Comparison of ENCODE assay signal across 29 cellular contexts in genomic region chr1:33017175-33017574, GRCh38.
"Had no signal": no experiment of that assay in that cellular context is flagged by ENCODE, and none has a peak within 500 bp of the region (broad histone marks: within the 10 kb centered on the region; RNA-seq: fewer than 3 reads in every experiment).

No MANE protein-coding gene starts in this region.

- H3K27ac ChIP-seq: body of pancreas, coronary artery, dorsolateral prefrontal cortex, foreskin keratinocyte, heart left ventricle had no signal

- H3K9me3 Mint-ChIP-seq: activated CD4-positive, alpha-beta T cell treated with anti-CD3 and anti-CD28 coated beads, Interleukin-2, amount 10 ng/mL, durations not matched to agents 24 days and 14 days; activated CD8-positive, alpha-beta T cell treated with anti-CD3 and anti-CD28 coated beads for 36 hours; activated T-cell treated with anti-CD3 and anti-CD28 coated beads, Interleukin-2, amount 50 U/mL, for 72 hours; dendritic cell treated with granulocyte-macrophage colony-stimulating factor and Interleukin-4, amounts not matched to agents 40 ng/mL and 50 ng/mL, for 4 days; endodermal cell; T-cell; T-helper 1 cell treated with Interleukin-12 subunit alpha and Interleukin-12 subunit beta and Interleukin-4 antibody, amounts not matched to agents 30 μg/mL and 1 μg/mL, for 36 hours had no signal

- DNase-seq: activated CD4-positive, alpha-beta T cell treated with anti-CD3 and anti-CD28 coated beads for 36 hours; activated CD4-positive, alpha-beta T cell treated with anti-CD3 and anti-CD28 coated beads, Interleukin-2, amount 10 ng/mL, durations not matched to agents 24 days and 14 days; activated CD4-positive, CD25-positive, alpha-beta regulatory T cell; activated CD4-positive, CD25-positive, alpha-beta regulatory T cell treated with anti-CD3 and anti-CD28 coated beads, Interleukin-2, amount 50 U/mL, for 72 hours; activated CD8-positive, alpha-beta memory T cell treated with anti-CD3 and anti-CD28 coated beads for 24 hours; activated CD8-positive, alpha-beta T cell treated with anti-CD3 and anti-CD28 coated beads for 36 hours; activated effector memory CD4-positive, alpha-beta T cell treated with Interleukin-2 at 50 U/mL for 16 hours; activated gamma-delta T cell treated with Interleukin-2 at 50 U/mL for 16 hours; activated naive CD4-positive, alpha-beta T cell treated with anti-CD3 and anti-CD28 coated beads, Interleukin-2, amount 50 U/mL, for 16 hours; activated naive CD4-positive, alpha-beta T cell treated with Interleukin-2 at 50 U/mL for 16 hours; activated T-cell treated with anti-CD3 and anti-CD28 coated beads, Interleukin-2, amount 50 U/mL, for 72 hours; amniotic stem cell; anterior cingulate cortex; body of pancreas; caudate nucleus; dorsolateral prefrontal cortex; effector memory CD4-positive, alpha-beta T cell; endodermal cell; foreskin keratinocyte; gastrocnemius medialis; glutamatergic neuron; heart left ventricle; SW 1271; T-cell had no signal

- H3K27me3 ChIP-seq: body of pancreas, dorsolateral prefrontal cortex, foreskin keratinocyte, gastrocnemius medialis, heart left ventricle had no signal

- H3K27me3 Mint-ChIP-seq: activated CD4-positive, alpha-beta T cell treated with anti-CD3 and anti-CD28 coated beads for 36 hours; activated CD4-positive, alpha-beta T cell treated with anti-CD3 and anti-CD28 coated beads, Interleukin-2, amount 10 ng/mL, durations not matched to agents 24 days and 14 days; activated CD8-positive, alpha-beta T cell treated with anti-CD3 and anti-CD28 coated beads for 36 hours; activated naive CD8-positive, alpha-beta T cell; dendritic cell treated with granulocyte-macrophage colony-stimulating factor and Interleukin-4, amounts not matched to agents 40 ng/mL and 50 ng/mL, for 4 days; T-cell had no signal

- H3K4me1 ChIP-seq: foreskin keratinocyte had no signal

- H3K4me3 ChIP-seq: body of pancreas, coronary artery, dorsolateral prefrontal cortex, gastrocnemius medialis, heart left ventricle had no signal

- H3K9me3 ChIP-seq: body of pancreas, gastrocnemius medialis, heart left ventricle had no signal

- ATAC-seq: activated CD8-positive, alpha-beta T cell treated with anti-CD3 and anti-CD28 coated beads for 36 hours; body of pancreas; esophagus mucosa; foreskin keratinocyte; gastrocnemius medialis; T-cell had no signal

- H3K4me3 Mint-ChIP-seq: activated CD4-positive, alpha-beta T cell treated with anti-CD3 and anti-CD28 coated beads for 36 hours; activated CD4-positive, alpha-beta T cell treated with anti-CD3 and anti-CD28 coated beads, Interleukin-2, amount 10 ng/mL, durations not matched to agents 24 days and 14 days; activated CD8-positive, alpha-beta T cell treated with anti-CD3 and anti-CD28 coated beads for 36 hours; activated naive CD8-positive, alpha-beta T cell; activated T-cell treated with anti-CD3 and anti-CD28 coated beads, Interleukin-2, amount 50 U/mL, for 72 hours; dendritic cell treated with granulocyte-macrophage colony-stimulating factor and Interleukin-4, amounts not matched to agents 40 ng/mL and 50 ng/mL, for 4 days; endodermal cell; T-cell; T-helper 1 cell treated with Interleukin-12 subunit alpha and Interleukin-12 subunit beta and Interleukin-4 antibody, amounts not matched to agents 30 μg/mL and 1 μg/mL, for 36 hours had no signal

- H3K27ac Mint-ChIP-seq: activated CD8-positive, alpha-beta T cell treated with anti-CD3 and anti-CD28 coated beads for 36 hours; activated naive CD8-positive, alpha-beta T cell; dendritic cell treated with granulocyte-macrophage colony-stimulating factor and Interleukin-4, amounts not matched to agents 40 ng/mL and 50 ng/mL, for 4 days; endodermal cell; T-cell had no signal
